ENCODE assay signal across 2 cellular contexts in the genomic region with DNA sequence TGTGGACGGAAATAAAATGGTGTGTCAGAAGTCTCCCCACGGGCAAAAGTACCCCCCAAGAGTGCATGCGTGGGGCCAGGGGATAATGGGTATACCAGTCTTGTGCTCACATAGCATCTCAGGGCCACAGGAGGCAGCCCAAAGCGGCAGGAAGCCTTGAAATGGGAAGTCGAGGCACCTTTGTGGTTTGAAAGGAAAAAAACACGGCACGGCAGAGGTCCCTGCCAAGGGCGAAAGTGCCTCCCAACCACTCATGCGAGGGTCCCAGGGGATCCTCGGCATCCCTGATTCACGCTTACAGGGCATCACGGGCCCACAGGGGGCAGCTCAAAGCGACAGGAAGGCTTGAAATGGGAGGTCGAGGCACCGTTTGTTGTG.
TF ChIP-seq lines count a peak whose summit lies in the region.

No MANE protein-coding gene starts in this region.

TF ChIP-seq in SK-N-SH, 30 proteins besides CTCF, POLR2A, EP300 and RAD21 (continued from another document):
- TF ChIP-seq, protein P1, sequence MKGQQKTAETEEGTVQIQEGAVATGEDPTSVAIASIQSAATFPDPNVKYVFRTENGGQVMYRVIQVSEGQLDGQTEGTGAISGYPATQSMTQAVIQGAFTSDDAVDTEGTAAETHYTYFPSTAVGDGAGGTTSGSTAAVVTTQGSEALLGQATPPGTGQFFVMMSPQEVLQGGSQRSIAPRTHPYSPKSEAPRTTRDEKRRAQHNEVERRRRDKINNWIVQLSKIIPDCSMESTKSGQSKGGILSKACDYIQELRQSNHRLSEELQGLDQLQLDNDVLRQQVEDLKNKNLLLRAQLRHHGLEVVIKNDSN (IDR thresholded peaks at IDR 0.05; ENCODE audit: borderline replicate concordance, low read depth), result no peak
- TF ChIP-seq SMC3 (IDR thresholded peaks at IDR 0.05; ENCODE audit: low read depth, low read length), result no peak

TF ChIP-seq in SK-N-SH treated with all-trans-retinoic acid at 6 μM for 48 hours, 23 proteins besides CTCF, POLR2A, EP300 and RAD21 (continued from another document):
- no peak for TF ChIP-seq ARNTL (CRISPR knock-in tag; IDR thresholded peaks at IDR 0.05; ENCODE audit: borderline replicate concordance, low read depth)
- TF ChIP-seq, protein P2, sequence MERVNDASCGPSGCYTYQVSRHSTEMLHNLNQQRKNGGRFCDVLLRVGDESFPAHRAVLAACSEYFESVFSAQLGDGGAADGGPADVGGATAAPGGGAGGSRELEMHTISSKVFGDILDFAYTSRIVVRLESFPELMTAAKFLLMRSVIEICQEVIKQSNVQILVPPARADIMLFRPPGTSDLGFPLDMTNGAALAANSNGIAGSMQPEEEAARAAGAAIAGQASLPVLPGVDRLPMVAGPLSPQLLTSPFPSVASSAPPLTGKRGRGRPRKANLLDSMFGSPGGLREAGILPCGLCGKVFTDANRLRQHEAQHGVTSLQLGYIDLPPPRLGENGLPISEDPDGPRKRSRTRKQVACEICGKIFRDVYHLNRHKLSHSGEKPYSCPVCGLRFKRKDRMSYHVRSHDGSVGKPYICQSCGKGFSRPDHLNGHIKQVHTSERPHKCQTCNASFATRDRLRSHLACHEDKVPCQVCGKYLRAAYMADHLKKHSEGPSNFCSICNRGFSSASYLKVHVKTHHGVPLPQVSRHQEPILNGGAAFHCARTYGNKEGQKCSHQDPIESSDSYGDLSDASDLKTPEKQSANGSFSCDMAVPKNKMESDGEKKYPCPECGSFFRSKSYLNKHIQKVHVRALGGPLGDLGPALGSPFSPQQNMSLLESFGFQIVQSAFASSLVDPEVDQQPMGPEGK (CRISPR knock-in tag; IDR thresholded peaks at IDR 0.05; ENCODE audit: borderline replicate concordance), result no peak
TF ChIP-seq in SK-N-SH treated with all-trans-retinoic acid at 6 μM for 48 hours: peak in this region for 0.
